ENCODE assay signal across 8 cellular contexts in genomic region chr4:113394730-113395530, GRCh38.
A peak's percentile ranks its signal among the peaks of the same experiment; 100 is the strongest.
DNase-seq lines count a peak whose midpoint lies in the region; ATAC-seq, FAIRE-seq and TF ChIP-seq lines count a peak whose summit lies in the region.

No MANE protein-coding gene starts in this region.

- no peak overlapping the region for H3K4me3 ChIP-seq in stomach

- H3K4me1 ChIP-seq in stomach: peaks cover 0 to 8% (median 2%) of the 10 kb centered on the region in 4 donors

- H3K9me3 ChIP-seq in stomach: no peaks in the 10 kb centered on the region

- H3K27ac ChIP-seq in stomach: peak overlapping the region in 1 of 5 donors; percentile 60

- FAIRE-seq in endometrium (lab: Jason Lieb, UNC): peak; percentile 91

- TF ChIP-seq EP300 in stomach (IDR thresholded peaks at IDR 0.05): no peak

- TF ChIP-seq CTCF in stomach (IDR thresholded peaks at IDR 0.05): peak in 5 of 7 experiments; percentile 71 to 95 (median 88)

- DNase-seq in DMS 273 (lab: John Stamatoyannopoulos, UW; ENCODE audit: unreplicated experiment): peak; percentile 86
- peak; percentile 70 for DNase-seq in NCI-H526 treated with DMSO at 0.1 percent for 48 hours (lab: John Stamatoyannopoulos, UW)
- DNase-seq in activated CD4-positive, alpha-beta T cell treated with anti-CD3 and anti-CD28 coated beads, Interleukin-2, amount 50 U/mL, for 48 hours: peak; percentile 8 to 32
- peak; percentile 80 for DNase-seq in mucosa of gallbladder (ENCODE audit: low spot score)
- peak; percentile 37 for DNase-seq in stomach

- H3K36me3 ChIP-seq in stomach: no peaks in the 10 kb centered on the region

- WGBS in stomach, 5 donors: 47 to 51% (median 48%) methylated on average over 11 of the region's 11 CpGs

- TF ChIP-seq POLR2A in stomach (IDR thresholded peaks at IDR 0.05): no peak

- intact Hi-C loops in stomach (cut with DNase I; ENCODE audit: low total_unique reads): no loop called here

- no peaks in the 10 kb centered on the region for H3K27me3 ChIP-seq in stomach

- ATAC-seq in GM19467 (IDR thresholded peaks at IDR 0.05; ENCODE audit: unreplicated experiment) (peak; percentile 90), HG03565 (IDR thresholded peaks at IDR 0.05; ENCODE audit: unreplicated experiment) (peak; percentile 90)

Comparison
In these comparisons a context has a peak if more than half of its experiments do, and no peak if none do; other contexts are left out.
1. DNase-seq: peak in every context shown above with its lines; median percentile 86 in DMS 273; 80 in mucosa of gallbladder; 70 in NCI-H526 treated with DMSO at 0.1 percent for 48 hours; 37 in stomach; 20 in activated CD4-positive, alpha-beta T cell treated with anti-CD3 and anti-CD28 coated beads, Interleukin-2, amount 50 U/mL, for 48 hours.